8 cellular contexts compared by ENCODE assay signal in genomic region chr19:11624064-11624463, GRCh38. TPM values are rescaled to one million over a fixed set of nuclear protein-coding genes. Genes with fewer than 3 reads are reported as not detected.
DNase-seq lines count a peak whose midpoint lies in the region; ATAC-seq and TF ChIP-seq lines count a peak whose summit lies in the region.

No MANE protein-coding gene starts in this region.

- H3K27ac ChIP-seq in GM23338 (ENCODE audit: low read depth) (no peak overlapping the region), iPS-20b (ENCODE audit: low read length) (no peak overlapping the region), PC-9 (no peak overlapping the region)

- peaks cover 8% of the 10 kb centered on the region for H3F3A ChIP-seq in GM23338 (replicated peaks; ENCODE audit: low read depth)
- H3F3A ChIP-seq in PC-9 (ENCODE audit: insufficient read depth, low read depth), result peaks cover 10% of the 10 kb centered on the region

- peak overlapping the region; percentile 76 for H3K4me3 Mint-ChIP-seq in GM23338
- peak overlapping the region; percentile 50 for H3K4me3 Mint-ChIP-seq in stimulated activated effector memory CD8-positive, alpha-beta T cell treated with anti-CD3 and anti-CD28 coated beads, Interleukin-12 subunit alpha, Interleukin-12 subunit beta, amount 100 ng/mL, for 72 hours

- H3K36me3 ChIP-seq in GM23338 (ENCODE audit: insufficient read depth), result 0 out of 2 replicates have a peak, but pooled peaks cover 3% of the 10 kb centered on the region
- H3K36me3 ChIP-seq in iPS-20b (ENCODE audit: insufficient read depth, low read depth, low read length), result peaks cover 21% of the 10 kb centered on the region
- peaks cover 17% of the 10 kb centered on the region for H3K36me3 ChIP-seq in PC-9 (ENCODE audit: low read depth)

- no TSS peak for BruUV-seq in PC-9 (replicated peaks; lab: Mats Ljungman, UMichigan)

- peaks cover 16% of the 10 kb centered on the region for H3K4me1 Mint-ChIP-seq in GM23338
- peaks cover 5% of the 10 kb centered on the region for H3K4me1 Mint-ChIP-seq in stimulated activated effector memory CD8-positive, alpha-beta T cell treated with anti-CD3 and anti-CD28 coated beads, Interleukin-12 subunit alpha, Interleukin-12 subunit beta, amount 100 ng/mL, for 72 hours

- H3K4me1 ChIP-seq in GM23338 (ENCODE audit: insufficient read depth) (peaks cover 27% of the 10 kb centered on the region), iPS-20b (ENCODE audit: insufficient read depth, low read length) (peaks cover 4% of the 10 kb centered on the region; the same call in 1 of the 2 replicates), PC-9 (replicated peaks; ENCODE audit: insufficient read depth) (no peaks in the 10 kb centered on the region)

- peak overlapping the region; percentile 48; the same call in 1 of the 2 replicates for H2AFZ ChIP-seq in GM23338
- no peak overlapping the region for H2AFZ ChIP-seq in PC-9

- no peak for TF ChIP-seq CTCF in GM23338 (conservative IDR thresholded peaks at IDR 0.05; ENCODE audit: low read depth in 2 of 2)
- TF ChIP-seq CTCF in PC-9 (conservative IDR thresholded peaks at IDR 0.05), result no peak

- H3K27ac Mint-ChIP-seq in GM23338, result no peak overlapping the region
- no peak overlapping the region for H3K27ac Mint-ChIP-seq in stimulated activated effector memory CD8-positive, alpha-beta T cell treated with anti-CD3 and anti-CD28 coated beads, Interleukin-12 subunit alpha, Interleukin-12 subunit beta, amount 100 ng/mL, for 72 hours

- intact Hi-C loops in PC-9 (cut with micrococcal nuclease; ENCODE audit: unreplicated experiment), result no loop called here

- DNase-seq in GM23338 (ENCODE audit: low spot score) (no peak), amniotic stem cell (lab: John Stamatoyannopoulos, UW) (peak; percentile 19), NCI-H748 (lab: John Stamatoyannopoulos, UW; ENCODE audit: unreplicated experiment) (no peak), PC-9 (no peak), NOMO-1 (lab: John Stamatoyannopoulos, UW; ENCODE audit: unreplicated experiment in 2 of 2) (no peak)
- DNase-seq in stimulated activated effector memory CD8-positive, alpha-beta T cell treated with anti-CD3 and anti-CD28 coated beads, Interleukin-12 subunit alpha, Interleukin-12 subunit beta, amount 100 ng/mL, for 72 hours (ENCODE audit: low spot score in 2 of 2), result no peak
- no peak for DNase-seq in activated naive CD4-positive, alpha-beta T cell treated with anti-CD3 and anti-CD28 coated beads, Interleukin-2, amount 50 U/mL, for 16 hours

- peaks cover 15% of the 10 kb centered on the region for H3K27me3 Mint-ChIP-seq in GM23338 (ENCODE audit: insufficient read depth, low read depth, poor library complexity)

- CTCF ChIA-PET in PC-9 (lab: Charles Lee), result no interaction called here

- no peaks in the 10 kb centered on the region; the same call in none of the 2 replicates for H4K20me1 ChIP-seq in GM23338 (replicated peaks; ENCODE audit: insufficient read depth)
- H4K20me1 ChIP-seq in PC-9 (ENCODE audit: insufficient read depth), result no peaks in the 10 kb centered on the region

- peak overlapping the region; percentile 80 for H3K4me2 ChIP-seq in GM23338
- H3K4me2 ChIP-seq in PC-9, result no peak overlapping the region

- POLR2A ChIA-PET in PC-9 (lab: Charles Lee; ENCODE audit: unreplicated experiment), result interaction anchor here (0.6 to 0.7 kb wide), 2 partner anchors 88 to 303 kb away, joined by 3 to 14 read pairs; no protein-coding TSS in a partner anchor

- H3K4me3 ChIP-seq in GM23338 (peak overlapping the region; percentile 52), iPS-20b (ENCODE audit: low read length) (peak overlapping the region; percentile 65), PC-9 (no peak overlapping the region)

- H3K79me2 ChIP-seq in GM23338 (replicated peaks; ENCODE audit: insufficient read depth) (no peaks in the 10 kb centered on the region), PC-9 (ENCODE audit: low read depth) (no peaks in the 10 kb centered on the region)

- no peak for ATAC-seq in GM23338
- peak; percentile 60 for ATAC-seq in stimulated activated effector memory CD8-positive, alpha-beta T cell treated with anti-CD3 and anti-CD28 coated beads, Interleukin-12 subunit alpha, Interleukin-12 subunit beta, amount 100 ng/mL, for 72 hours

- H3K27me3 ChIP-seq in GM23338 (ENCODE audit: insufficient read depth), result peaks cover 28% of the 10 kb centered on the region
- H3K27me3 ChIP-seq in iPS-20b (ENCODE audit: insufficient read depth, low read length), result peaks cover 8% of the 10 kb centered on the region; the same call in 1 of the 2 replicates
- no peaks in the 10 kb centered on the region; the same call in 1 of the 2 replicates for H3K27me3 ChIP-seq in PC-9 (ENCODE audit: insufficient read depth, low read depth)

- H3K9me3 ChIP-seq in iPS-20b (ENCODE audit: insufficient read depth, low read depth, low read length) (no peaks in the 10 kb centered on the region), PC-9 (ENCODE audit: insufficient read depth, low read depth) (no peaks in the 10 kb centered on the region; the same call in 1 of the 2 replicates)

- H3K9me2 ChIP-seq in GM23338 (ENCODE audit: insufficient read depth) (no peaks in the 10 kb centered on the region), PC-9 (ENCODE audit: insufficient read depth) (no peaks in the 10 kb centered on the region)

- H3K36me3 Mint-ChIP-seq in GM23338 (ENCODE audit: low read depth), result peaks cover 24% of the 10 kb centered on the region
- H3K36me3 Mint-ChIP-seq in stimulated activated effector memory CD8-positive, alpha-beta T cell treated with anti-CD3 and anti-CD28 coated beads, Interleukin-12 subunit alpha, Interleukin-12 subunit beta, amount 100 ng/mL, for 72 hours, result peaks cover 12% of the 10 kb centered on the region

- H3K9ac ChIP-seq in iPS-20b (ENCODE audit: low read depth, low read length), result peak overlapping the region; percentile 39; the same call in 1 of the 2 replicates

- no peaks in the 10 kb centered on the region; the same call in 1 of the 3 replicates for H3K9me3 Mint-ChIP-seq in GM23338
- H3K9me3 Mint-ChIP-seq in stimulated activated effector memory CD8-positive, alpha-beta T cell treated with anti-CD3 and anti-CD28 coated beads, Interleukin-12 subunit alpha, Interleukin-12 subunit beta, amount 100 ng/mL, for 72 hours, result peaks cover 5% of the 10 kb centered on the region

TF ChIP-seq in GM23338, 12 proteins besides CTCF, POLR2A, EP300 and RAD21 (continues in another document):
- TF ChIP-seq STAT1 (IDR thresholded peaks at IDR 0.05; ENCODE audit: unreplicated experiment), result no peak

RNA-seq across cellular contexts. Expression of gene ZNF627, which starts 26.8 kb away (rescaled TPM):
- 12.9 and 15.4 TPM in 2 replicates for total RNA-seq in GM23338 (2014; rRNA removed; shearing (Covaris generic))
- 7.7 and 9.0 TPM in 2 replicates for polyA plus RNA-seq in GM23338 (2016; fragmentation: Nextera tagmentation; extraction: Ambion mirVana)
- total RNA-seq in PC-9 (2021), result 11.4 and 12.6 TPM in 2 replicates

RNA-seq across cellular contexts. Expression of gene ACP5, which starts 46.6 kb away (rescaled TPM):
- 12.4 and 12.8 TPM in 2 replicates for total RNA-seq in GM23338 (2014; rRNA removed; shearing (Covaris generic))
- polyA plus RNA-seq in GM23338 (2016; fragmentation: Nextera tagmentation; extraction: Ambion mirVana), result 5.6 and 6.7 TPM in 2 replicates
- 3.5 and 6.6 TPM in 2 replicates for total RNA-seq in PC-9 (2021)
